ENCODE assay signal across 10 cellular contexts in the genomic region with DNA sequence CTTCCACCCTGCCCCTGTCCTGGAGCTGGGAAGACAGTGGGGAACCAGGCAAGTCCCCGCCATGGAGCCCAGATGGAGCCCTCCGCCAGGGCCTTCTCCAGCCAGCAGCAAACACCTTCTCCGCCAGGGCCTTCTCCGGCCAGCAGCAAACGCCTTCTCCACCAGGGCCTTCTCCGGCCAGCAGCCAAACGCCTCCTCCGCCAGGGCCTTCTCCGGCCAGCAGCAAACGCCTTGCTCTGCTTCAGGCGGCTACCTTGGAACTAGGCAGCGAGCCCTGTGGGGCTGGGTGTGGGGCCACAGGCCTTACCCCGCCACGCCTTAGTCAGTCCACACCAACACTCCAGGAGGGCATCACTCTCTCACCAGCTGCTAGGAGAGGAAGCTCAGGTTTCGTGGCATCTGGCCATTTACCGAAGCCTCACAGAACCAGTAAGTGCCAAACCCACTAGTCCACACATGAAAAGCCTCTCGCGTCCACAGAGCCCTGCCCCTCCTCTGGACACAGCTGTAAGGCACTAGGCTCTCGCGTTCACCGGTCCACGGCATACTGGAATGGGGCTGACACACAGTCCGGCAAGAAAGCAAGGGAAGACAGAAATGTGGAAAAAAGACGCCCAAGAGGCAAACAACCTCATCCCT. TPM values are rescaled to one million over a fixed set of nuclear protein-coding genes. Genes with fewer than 3 reads are reported as not detected.
A peak's percentile ranks its signal among the peaks of the same experiment; 100 is the strongest.
DNase-seq lines count a peak whose midpoint lies in the region; ATAC-seq and TF ChIP-seq lines count a peak whose summit lies in the region.
"Had no signal": no experiment of that assay in that cellular context is flagged by ENCODE, and none has a peak within 500 bp of the region (broad histone marks: within the 10 kb centered on the region; RNA-seq: fewer than 3 reads in every experiment).

No MANE protein-coding gene starts in this region.

- DNase-seq in cardiac muscle cell (ENCODE audit: low read depth in 1 of 2, low spot score in 1 of 2) = peak in 1 of 2 donors; percentile 83
- no peak for DNase-seq in stimulated activated naive CD4-positive, alpha-beta T cell treated with Interleukin-2 at 50 U/mL for 16 hours (lab: John Stamatoyannopoulos, UW)
- DNase-seq in OCI-M2 (lab: John Stamatoyannopoulos, UW; ENCODE audit: unreplicated experiment) = no peak
- no peak for DNase-seq in stimulated activated CD4-positive, alpha-beta T cell treated with anti-CD3 and anti-CD28 coated beads, Interleukin-2, amount 100 ng/mL, for 24 hours
- DNase-seq: central memory CD4-positive, alpha-beta T cell had no signal

- no peaks in the 10 kb centered on the region for H3K27me3 Mint-ChIP-seq in activated T-helper 17 cell treated with anti-CD3 and anti-CD28 coated beads, Interleukin-2, amount 50 U/mL, for 72 hours

- H3K27me3 ChIP-seq in cardiac muscle cell (no peaks in the 10 kb centered on the region), stomach smooth muscle (ENCODE audit: control insufficient read depth in 1 of 2, insufficient read depth in 2 of 2, low read length in 2 of 2) (no peaks in the 10 kb centered on the region)

- no peaks in the 10 kb centered on the region for H3K36me3 Mint-ChIP-seq in activated T-helper 17 cell treated with anti-CD3 and anti-CD28 coated beads, Interleukin-2, amount 50 U/mL, for 72 hours (ENCODE audit: low read depth)

- H3K4me3 ChIP-seq in HEK293 (ENCODE audit: low read depth, low read length) (no peak overlapping the region), cardiac muscle cell (no peak overlapping the region), stomach smooth muscle (ENCODE audit: low read length in 2 of 2) (no peak overlapping the region)

- peak overlapping the region in 1 of 2 donors; percentile 13 for H3K9ac ChIP-seq in stomach smooth muscle (ENCODE audit: low read length in 2 of 2)

- H3K4me1 ChIP-seq in HEK293 (ENCODE audit: control insufficient read depth, insufficient read depth, low read length) (no peaks in the 10 kb centered on the region; the same call in 1 of the 2 replicates), cardiac muscle cell (ENCODE audit: low read depth) (peaks cover 6% of the 10 kb centered on the region), stomach smooth muscle (ENCODE audit: control insufficient read depth, insufficient read depth, low read length) (peaks cover 57% of the 10 kb centered on the region)

- ATAC-seq in activated T-helper 17 cell treated with anti-CD3 and anti-CD28 coated beads, Interleukin-2, amount 50 U/mL, for 72 hours (replicated peaks) = no peak
- no peak for ATAC-seq in HG03095 (IDR thresholded peaks at IDR 0.05; ENCODE audit: unreplicated experiment)

- peak overlapping the region; percentile 29 for H3K4me3 Mint-ChIP-seq in activated T-helper 17 cell treated with anti-CD3 and anti-CD28 coated beads, Interleukin-2, amount 50 U/mL, for 72 hours
- H3K4me3 Mint-ChIP-seq: T-helper 1 cell treated with Interleukin-12 subunit alpha and Interleukin-12 subunit beta and Interleukin-4 antibody, amounts not matched to agents 30 μg/mL and 1 μg/mL, for 36 hours had no signal

- CTCF ChIA-PET in HEK293 (lab: Yijun Ruan, JAX) = interaction anchor here (0.5 to 1.1 kb wide), 2 partner anchors 20 to 23 kb away, joined by 3 read pairs; no protein-coding TSS in a partner anchor

- peaks cover 19% of the 10 kb centered on the region for H3K4me1 Mint-ChIP-seq in activated T-helper 17 cell treated with anti-CD3 and anti-CD28 coated beads, Interleukin-2, amount 50 U/mL, for 72 hours

- peak overlapping the region; percentile 75 for H3K27ac Mint-ChIP-seq in activated T-helper 17 cell treated with anti-CD3 and anti-CD28 coated beads, Interleukin-2, amount 50 U/mL, for 72 hours

- no peaks in the 10 kb centered on the region for H3K9me3 Mint-ChIP-seq in activated T-helper 17 cell treated with anti-CD3 and anti-CD28 coated beads, Interleukin-2, amount 50 U/mL, for 72 hours
- H3K9me3 Mint-ChIP-seq: T-helper 1 cell treated with Interleukin-12 subunit alpha and Interleukin-12 subunit beta and Interleukin-4 antibody, amounts not matched to agents 30 μg/mL and 1 μg/mL, for 36 hours had no signal

- H3K9me3 ChIP-seq in HEK293 (ENCODE audit: control insufficient read depth, insufficient read depth, low read depth, low read length) (no peaks in the 10 kb centered on the region), cardiac muscle cell (ENCODE audit: low read depth) (no peaks in the 10 kb centered on the region), stomach smooth muscle (ENCODE audit: control insufficient read depth in 2 of 2, low read length in 2 of 2) (no peaks in the 10 kb centered on the region)

- no peak for TF ChIP-seq CTCF in HEK293 (tag by site-specific recombination; IDR thresholded peaks at IDR 0.05)
- no peak for TF ChIP-seq CTCF in cardiac muscle cell (IDR thresholded peaks at IDR 0.05; ENCODE audit: low read depth, low read length)

- POLR2A ChIA-PET in HEK293 (lab: Yijun Ruan, JAX) = no interaction called here

- H3K36me3 ChIP-seq in HEK293 (ENCODE audit: control insufficient read depth in 2 of 2, insufficient read depth in 1 of 2, low read length in 2 of 2) = peaks cover 0 to 3% of the 10 kb centered on the region in 2 experiments; a peak in 2 of 3 replicates
- no peaks in the 10 kb centered on the region for H3K36me3 ChIP-seq in cardiac muscle cell
- H3K36me3 ChIP-seq in stomach smooth muscle (ENCODE audit: control insufficient read depth in 2 of 2, insufficient read depth in 2 of 2, low read length in 2 of 2) = no peaks in the 10 kb centered on the region

- H3K27ac ChIP-seq in HEK293 (ENCODE audit: extremely low read depth, low read depth, low read length) (0 out of 2 replicates have a peak overlapping the region, but pooled peaks have one; percentile 9), cardiac muscle cell (peak overlapping the region; percentile 43), stomach smooth muscle (ENCODE audit: low read length) (peak overlapping the region; percentile 11)

TF ChIP-seq in HEK293, 187 proteins besides CTCF, POLR2A, EP300 and RAD21:
- no peak for TF ChIP-seq PRDM4 (tag by site-specific recombination; IDR thresholded peaks at IDR 0.05)
- no peak; the same call in 1 of the 2 replicates for TF ChIP-seq ZIC2 (tag by site-specific recombination; IDR thresholded peaks at IDR 0.05)
- no peak for TF ChIP-seq SETDB1 (IDR thresholded peaks at IDR 0.05; ENCODE audit: insufficient read length, low read length)
- peak; percentile 61 for TF ChIP-seq GLIS1 (tag by site-specific recombination; IDR thresholded peaks at IDR 0.05)
- TF ChIP-seq, protein P1, sequence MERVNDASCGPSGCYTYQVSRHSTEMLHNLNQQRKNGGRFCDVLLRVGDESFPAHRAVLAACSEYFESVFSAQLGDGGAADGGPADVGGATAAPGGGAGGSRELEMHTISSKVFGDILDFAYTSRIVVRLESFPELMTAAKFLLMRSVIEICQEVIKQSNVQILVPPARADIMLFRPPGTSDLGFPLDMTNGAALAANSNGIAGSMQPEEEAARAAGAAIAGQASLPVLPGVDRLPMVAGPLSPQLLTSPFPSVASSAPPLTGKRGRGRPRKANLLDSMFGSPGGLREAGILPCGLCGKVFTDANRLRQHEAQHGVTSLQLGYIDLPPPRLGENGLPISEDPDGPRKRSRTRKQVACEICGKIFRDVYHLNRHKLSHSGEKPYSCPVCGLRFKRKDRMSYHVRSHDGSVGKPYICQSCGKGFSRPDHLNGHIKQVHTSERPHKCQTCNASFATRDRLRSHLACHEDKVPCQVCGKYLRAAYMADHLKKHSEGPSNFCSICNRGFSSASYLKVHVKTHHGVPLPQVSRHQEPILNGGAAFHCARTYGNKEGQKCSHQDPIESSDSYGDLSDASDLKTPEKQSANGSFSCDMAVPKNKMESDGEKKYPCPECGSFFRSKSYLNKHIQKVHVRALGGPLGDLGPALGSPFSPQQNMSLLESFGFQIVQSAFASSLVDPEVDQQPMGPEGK (tag by site-specific recombination; IDR thresholded peaks at IDR 0.05) = no peak
- no peak for TF ChIP-seq ZSCAN30 (tag by site-specific recombination; IDR thresholded peaks at IDR 0.05)
- peak; percentile 82 for TF ChIP-seq KLF1 (tag by site-specific recombination; IDR thresholded peaks at IDR 0.05)
- TF ChIP-seq ZBTB8A (tag by site-specific recombination; IDR thresholded peaks at IDR 0.05) = 0 out of 2 replicates have a peak, but pooled peaks have one; percentile 26

RNA-seq across cellular contexts. Expression of gene MLLT1, which starts 41.0 kb away (rescaled TPM):
- 10 to 100 TPM; 31.3 to 51.8 TPM for total RNA-seq in activated T-helper 17 cell treated with anti-CD3 and anti-CD28 coated beads, Interleukin-2, amount 50 U/mL, for 72 hours
- 46.9 and 54.1 TPM in 2 replicates for total RNA-seq in cardiac muscle cell
- 25.7 and 31.1 TPM in 2 replicates for polyA plus RNA-seq in cardiac muscle cell
